ENCODE assay signal across 9 cellular contexts in genomic region chr19:3175761-3176714, GRCh38. TPM values are rescaled to one million over a fixed set of nuclear protein-coding genes. Genes with fewer than 3 reads are reported as not detected.
DNase-seq lines count a peak whose midpoint lies in the region; ATAC-seq and TF ChIP-seq lines count a peak whose summit lies in the region.
"Had no signal": no experiment of that assay in that cellular context is flagged by ENCODE, and none has a peak within 500 bp of the region (broad histone marks: within the 10 kb centered on the region; RNA-seq: fewer than 3 reads in every experiment).

No MANE protein-coding gene starts in this region.

- in situ Hi-C loops in Panc1 (cut with HindIII; ENCODE audit: low pct_unique_long_range_greater_than_20kb, low sequenced_read_pairs) = no loop called here

- peak overlapping the region; percentile 97 to 99 for H3K27ac Mint-ChIP-seq in effector memory CD8-positive, alpha-beta T cell
- peak overlapping the region; percentile 67 for H3K27ac Mint-ChIP-seq in stimulated activated memory B cell treated with anti-CD40 and anti-IgM and Interleukin-4, amounts not matched to agents 10 μg/mL and 1 μg/mL and 100 μg/mL, for 72 hours

- intact Hi-C loops in Panc1 (cut with micrococcal nuclease; ENCODE audit: unreplicated experiment) (no loop called here), tibial artery (cut with DNase I; ENCODE audit: low total_unique reads) (no loop called here)

- peaks cover 31% of the 10 kb centered on the region for H3K36me3 Mint-ChIP-seq in effector memory CD8-positive, alpha-beta T cell (ENCODE audit: insufficient read depth)
- H3K36me3 Mint-ChIP-seq in stimulated activated memory B cell treated with anti-CD40 and anti-IgM and Interleukin-4, amounts not matched to agents 10 μg/mL and 1 μg/mL and 100 μg/mL, for 72 hours = peaks cover 6% of the 10 kb centered on the region

- POLR2A ChIA-PET in Panc1 (lab: Charles Lee) = no interaction called here

- no peak overlapping the region for H3K27ac ChIP-seq in Panc1 (ENCODE audit: low read length)
- no peak overlapping the region for H3K27ac ChIP-seq in tibial artery

- DNase-seq in NCI-H2196 (lab: John Stamatoyannopoulos, UW; ENCODE audit: unreplicated experiment) (peak; percentile 62), NCI-H2196 treated with DMSO at 0.1 percent for 48 hours (lab: John Stamatoyannopoulos, UW; ENCODE audit: unreplicated experiment) (no peak), Panc1 (ENCODE audit: low read depth, low spot score) (no peak), AML-193 (lab: John Stamatoyannopoulos, UW) (no peak), tibial artery (no peak), DMS114 treated with DMSO at 0.1 percent for 48 hours (lab: John Stamatoyannopoulos, UW; ENCODE audit: unreplicated experiment) (no peak)
- DNase-seq in effector memory CD8-positive, alpha-beta T cell = peak; percentile 35 to 49 (median 40)
- DNase-seq: NCI-H146 had no signal

- H3K4me1 Mint-ChIP-seq in effector memory CD8-positive, alpha-beta T cell (ENCODE audit: low read depth in 2 of 2) = peaks cover 24 to 26% of the 10 kb centered on the region in 2 donors
- peaks cover 36% of the 10 kb centered on the region for H3K4me1 Mint-ChIP-seq in stimulated activated memory B cell treated with anti-CD40 and anti-IgM and Interleukin-4, amounts not matched to agents 10 μg/mL and 1 μg/mL and 100 μg/mL, for 72 hours

- H3K9me3 Mint-ChIP-seq in effector memory CD8-positive, alpha-beta T cell = no peaks in the 10 kb centered on the region
- H3K9me3 Mint-ChIP-seq in stimulated activated memory B cell treated with anti-CD40 and anti-IgM and Interleukin-4, amounts not matched to agents 10 μg/mL and 1 μg/mL and 100 μg/mL, for 72 hours = no peaks in the 10 kb centered on the region

- no peak overlapping the region for H3K4me3 ChIP-seq in Panc1 (ENCODE audit: low read depth in 2 of 2, low read length in 2 of 2)
- no peak overlapping the region for H3K4me3 ChIP-seq in tibial artery

- ATAC-seq in Panc1 = peak; percentile 61
- no peak for ATAC-seq in effector memory CD8-positive, alpha-beta T cell (replicated peaks)
- no peak for ATAC-seq in stimulated activated memory B cell treated with anti-CD40 and anti-IgM and Interleukin-4, amounts not matched to agents 10 μg/mL and 1 μg/mL and 100 μg/mL, for 72 hours

- no peaks in the 10 kb centered on the region for H3K27me3 ChIP-seq in Panc1 (ENCODE audit: control insufficient read depth, insufficient read depth, low read length)
- peaks cover 0 to 23% of the 10 kb centered on the region in 2 donors for H3K27me3 ChIP-seq in tibial artery

- peak overlapping the region; percentile 86 to 90 for H3K4me3 Mint-ChIP-seq in effector memory CD8-positive, alpha-beta T cell
- no peak overlapping the region for H3K4me3 Mint-ChIP-seq in stimulated activated memory B cell treated with anti-CD40 and anti-IgM and Interleukin-4, amounts not matched to agents 10 μg/mL and 1 μg/mL and 100 μg/mL, for 72 hours

- CTCF ChIA-PET in Panc1 (lab: Charles Lee) = no interaction called here

- no peaks in the 10 kb centered on the region for H3K27me3 Mint-ChIP-seq in effector memory CD8-positive, alpha-beta T cell
- H3K27me3 Mint-ChIP-seq in stimulated activated memory B cell treated with anti-CD40 and anti-IgM and Interleukin-4, amounts not matched to agents 10 μg/mL and 1 μg/mL and 100 μg/mL, for 72 hours = no peaks in the 10 kb centered on the region

- H3K9me3 ChIP-seq in Panc1 (ENCODE audit: control insufficient read depth, insufficient read depth, low read depth, low read length) (no peaks in the 10 kb centered on the region), tibial artery (no peaks in the 10 kb centered on the region)

- peaks cover 12% of the 10 kb centered on the region for H3K4me1 ChIP-seq in Panc1 (ENCODE audit: control insufficient read depth, insufficient read depth, low read length)
- H3K4me1 ChIP-seq in tibial artery = no peaks in the 10 kb centered on the region

- no TSS peak for BruUV-seq in Panc1 (replicated peaks; lab: Mats Ljungman, UMichigan)

- no peak for TF ChIP-seq CTCF in Panc1 (IDR thresholded peaks at IDR 0.05)
- no peak for TF ChIP-seq CTCF in tibial artery (IDR thresholded peaks at IDR 0.05)

- H3K36me3 ChIP-seq in Panc1 (ENCODE audit: control insufficient read depth, insufficient read depth, low read length) (no peaks in the 10 kb centered on the region), tibial artery (no peaks in the 10 kb centered on the region)

RNA-seq across cellular contexts. Expression of gene S1PR4, which starts 2.5 kb away (rescaled TPM):
- total RNA-seq in Panc1 (2021; ENCODE audit: unreplicated experiment) = 0.26 TPM
- polyA plus RNA-seq in Panc1 (2012; ENCODE audit: insufficient read length) = not detected

RNA-seq across cellular contexts. Expression of gene NCLN, which starts 9.7 kb away (rescaled TPM):
- total RNA-seq in Panc1 (2021; ENCODE audit: unreplicated experiment) = 132 TPM
- polyA plus RNA-seq in Panc1 (2012; ENCODE audit: insufficient read length) = 171 TPM

RNA-seq across cellular contexts. Expression of gene GNA15, which starts 40.2 kb away (rescaled TPM):
- total RNA-seq in Panc1 (2021; ENCODE audit: unreplicated experiment) = 6.2 TPM
- polyA plus RNA-seq in Panc1 (2012; ENCODE audit: insufficient read length) = 8.4 TPM

RNA-seq across cellular contexts. Expression of gene CELF5, which starts 48.4 kb away (rescaled TPM):
- 1.2 TPM for total RNA-seq in Panc1 (2021; ENCODE audit: unreplicated experiment)
- 2.5 TPM for polyA plus RNA-seq in Panc1 (2012; ENCODE audit: insufficient read length)

Comparison
In these comparisons a context has a peak if more than half of its experiments do, and no peak if none do; other contexts are left out.
1. DNase-seq: peak in NCI-H2196 (single experiment) and effector memory CD8-positive, alpha-beta T cell (3 of 3); none in NCI-H2196 treated with DMSO at 0.1 percent for 48 hours (single experiment), Panc1 (single experiment), AML-193 (0 of 2), tibial artery (0 of 2) and DMS114 treated with DMSO at 0.1 percent for 48 hours (single experiment).